9 cellular contexts compared by ENCODE assay signal in the genomic region with DNA sequence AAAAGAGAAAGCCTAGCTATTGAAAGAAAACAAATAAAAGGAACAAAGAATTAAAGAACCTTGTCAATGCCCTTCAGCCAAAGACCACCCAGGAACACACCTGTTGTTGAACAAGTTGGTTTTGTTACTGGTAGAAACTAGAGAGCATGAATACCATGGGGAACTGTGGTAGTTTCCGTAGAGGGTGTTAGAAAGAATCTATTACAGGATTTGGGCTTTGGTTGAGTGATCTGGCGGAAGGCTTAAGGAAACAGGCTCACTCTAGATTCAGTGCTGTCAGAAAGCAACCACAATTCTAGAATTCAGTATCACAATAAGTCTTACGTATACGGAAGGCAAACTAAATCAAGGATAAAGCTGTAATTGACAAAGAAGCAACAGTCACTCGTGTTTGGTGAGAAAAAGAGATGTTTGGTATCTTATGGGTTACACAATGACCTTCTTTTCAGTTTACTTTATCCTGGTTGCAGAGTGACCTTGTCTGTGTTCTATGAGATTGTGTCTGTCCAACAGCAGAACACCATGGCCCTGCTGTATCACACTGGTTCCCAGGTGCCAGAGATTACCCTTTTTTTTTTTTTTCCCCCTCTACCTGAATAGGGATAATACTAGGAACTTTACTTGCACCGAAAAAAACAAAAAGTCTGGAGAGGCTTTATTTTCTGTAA.
DNase-seq lines count a peak whose midpoint lies in the region; ATAC-seq and TF ChIP-seq lines count a peak whose summit lies in the region.
"Had no signal": no experiment of that assay in that cellular context is flagged by ENCODE, and none has a peak within 500 bp of the region (broad histone marks: within the 10 kb centered on the region; RNA-seq: fewer than 3 reads in every experiment).

No MANE protein-coding gene starts in this region.

- peak; percentile 18 to 51 for ATAC-seq in activated naive CD4-positive, alpha-beta T cell treated with anti-CD3 and anti-CD28 coated beads, Interleukin-2, amount 50 U/mL, for 72 hours
- ATAC-seq in HG02571 (IDR thresholded peaks at IDR 0.05; ENCODE audit: unreplicated experiment): peak; percentile 89
- ATAC-seq in HG03520 (IDR thresholded peaks at IDR 0.05; ENCODE audit: unreplicated experiment): peak; percentile 96

- DNase-seq in activated naive CD4-positive, alpha-beta T cell treated with anti-CD3 and anti-CD28 coated beads, Interleukin-2, amount 50 U/mL, for 72 hours (ENCODE audit: low spot score in 2 of 2): no peak
- DNase-seq in activated naive CD4-positive, alpha-beta T cell (lab: John Stamatoyannopoulos, UW): no peak
- no peak for DNase-seq in progenitor cell of endocrine pancreas (ENCODE audit: low spot score, unreplicated experiment)
- no peak for DNase-seq in NCI-H1436 (lab: John Stamatoyannopoulos, UW)
- DNase-seq in EL: no peak
- no peak for DNase-seq in NCI-H345 (lab: John Stamatoyannopoulos, UW)
- DNase-seq: stimulated activated CD4-positive, alpha-beta T cell treated with anti-CD3 and anti-CD28 coated beads, Interleukin-4, amount 100 ng/mL, for 24 hours had no signal

- peaks cover 0 to 8% of the 10 kb centered on the region in 2 donors for H3K9me3 Mint-ChIP-seq in activated naive CD4-positive, alpha-beta T cell treated with anti-CD3 and anti-CD28 coated beads, Interleukin-2, amount 50 U/mL, for 72 hours
- H3K9me3 Mint-ChIP-seq in progenitor cell of endocrine pancreas (ENCODE audit: low read depth): no peaks in the 10 kb centered on the region

- no peak overlapping the region for H3K27ac Mint-ChIP-seq in activated naive CD4-positive, alpha-beta T cell treated with anti-CD3 and anti-CD28 coated beads, Interleukin-2, amount 50 U/mL, for 72 hours
- peak overlapping the region; percentile 54 for H3K27ac Mint-ChIP-seq in progenitor cell of endocrine pancreas

- H3K4me1 Mint-ChIP-seq in progenitor cell of endocrine pancreas (ENCODE audit: low read depth): peaks cover 22% of the 10 kb centered on the region

- no peak for TF ChIP-seq CTCF in progenitor cell of endocrine pancreas (IDR thresholded peaks at IDR 0.05; ENCODE audit: unreplicated experiment)

- no peaks in the 10 kb centered on the region for H3K36me3 Mint-ChIP-seq in activated naive CD4-positive, alpha-beta T cell treated with anti-CD3 and anti-CD28 coated beads, Interleukin-2, amount 50 U/mL, for 72 hours
- H3K36me3 Mint-ChIP-seq in progenitor cell of endocrine pancreas (ENCODE audit: insufficient read depth): no peaks in the 10 kb centered on the region

- H3K27me3 Mint-ChIP-seq in progenitor cell of endocrine pancreas: no peaks in the 10 kb centered on the region

- no peak overlapping the region for H3K4me3 Mint-ChIP-seq in progenitor cell of endocrine pancreas (ENCODE audit: low read depth)

Comparison
In these comparisons a context has a peak if more than half of its experiments do, and no peak if none do; other contexts are left out.
1. ATAC-seq: peak in every context shown above with its lines; median percentile 96 in HG03520; 89 in HG02571; 34 in activated naive CD4-positive, alpha-beta T cell treated with anti-CD3 and anti-CD28 coated beads, Interleukin-2, amount 50 U/mL, for 72 hours.